In the genomic region with DNA sequence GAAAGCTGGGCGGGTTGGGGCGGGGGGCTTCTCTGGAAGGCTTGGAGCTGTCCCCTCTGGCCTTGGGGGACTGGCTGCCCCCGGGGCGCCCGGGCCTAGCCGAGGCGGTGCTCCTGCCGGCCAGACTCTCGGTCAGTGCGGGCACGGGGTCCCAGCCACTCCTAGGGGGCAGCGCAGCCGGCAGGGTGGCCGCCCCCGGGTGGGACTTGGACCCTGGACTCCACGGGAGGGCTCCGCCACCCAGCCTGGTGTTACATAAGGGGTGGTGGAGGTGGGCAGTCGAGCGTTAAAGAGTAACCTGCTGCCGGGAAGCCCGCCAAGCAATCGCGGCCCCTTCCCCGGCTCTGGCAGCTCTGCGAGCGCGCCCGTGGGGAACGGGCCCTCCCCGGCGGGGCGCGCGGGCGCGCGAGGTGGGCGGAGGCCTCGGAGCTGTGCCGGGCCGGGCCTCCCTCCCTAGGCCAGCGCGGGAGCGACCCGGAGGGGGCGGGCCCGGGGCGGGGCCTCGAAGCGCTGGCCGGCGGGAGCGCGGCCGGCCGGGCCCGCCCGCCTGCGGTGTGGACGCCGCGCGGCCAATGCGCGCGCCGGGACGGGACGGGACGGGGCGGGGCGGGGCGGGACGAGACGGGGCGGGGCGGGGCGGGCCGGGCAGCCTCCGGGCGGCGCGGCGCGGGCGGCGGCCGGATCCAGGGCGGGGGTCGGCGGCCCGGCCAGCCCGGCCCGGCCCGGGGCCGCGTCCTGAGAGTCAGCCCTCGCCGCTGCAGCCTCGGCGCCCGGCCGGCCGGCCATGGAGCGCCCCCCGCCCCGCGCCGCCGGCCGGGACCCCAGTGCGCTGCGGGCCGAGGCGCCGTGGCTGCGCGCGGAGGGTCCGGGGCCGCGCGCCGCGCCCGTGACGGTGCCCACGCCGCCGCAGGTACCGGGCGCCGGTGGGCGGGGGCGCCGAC, we compare ENCODE assay signal across 8 cellular contexts. TPM values are rescaled to one million over a fixed set of nuclear protein-coding genes. Genes with fewer than 3 reads are reported as not detected.
DNase-seq lines count a peak whose midpoint lies in the region; ATAC-seq and TF ChIP-seq lines count a peak whose summit lies in the region.

A gene with protein sequence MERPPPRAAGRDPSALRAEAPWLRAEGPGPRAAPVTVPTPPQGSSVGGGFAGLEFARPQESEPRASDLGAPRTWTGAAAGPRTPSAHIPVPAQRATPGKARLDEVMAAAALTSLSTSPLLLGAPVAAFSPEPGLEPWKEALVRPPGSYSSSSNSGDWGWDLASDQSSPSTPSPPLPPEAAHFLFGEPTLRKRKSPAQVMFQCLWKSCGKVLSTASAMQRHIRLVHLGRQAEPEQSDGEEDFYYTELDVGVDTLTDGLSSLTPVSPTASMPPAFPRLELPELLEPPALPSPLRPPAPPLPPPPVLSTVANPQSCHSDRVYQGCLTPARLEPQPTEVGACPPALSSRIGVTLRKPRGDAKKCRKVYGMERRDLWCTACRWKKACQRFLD (plus strand): TSS at position 648 of the 941 bp plus-strand sequence. CDS start 137 bp downstream, at position 785.

- peaks cover 43% of the 10 kb centered on the region for H3K4me1 ChIP-seq in body of pancreas
- peaks cover 31% of the 10 kb centered on the region for H3K4me1 ChIP-seq in hepatocyte (ENCODE audit: insufficient read depth)
- H3K4me1 ChIP-seq in psoas muscle = peaks cover 15% of the 10 kb centered on the region

- H3K36me3 ChIP-seq in body of pancreas (replicated peaks in 1 of 2; ENCODE audit: insufficient read depth in 1 of 2, low read depth in 2 of 2) (peaks cover 0 to 2% of the 10 kb centered on the region in 2 donors), hepatocyte (replicated peaks; ENCODE audit: insufficient read depth, low read depth) (no peaks in the 10 kb centered on the region), psoas muscle (ENCODE audit: insufficient read depth in 1 of 2, low read depth in 1 of 2) (peaks cover 0 to 41% of the 10 kb centered on the region in 2 donors)

- H3K27ac ChIP-seq in body of pancreas = peak within 1 kb of the TSS; percentile 85 to 96 (median 89)
- H3K27ac ChIP-seq in hepatocyte = peak within 1 kb of the TSS; percentile 98
- peak within 1 kb of the TSS; percentile 95 for H3K27ac ChIP-seq in psoas muscle

- H3K79me2 ChIP-seq in hepatocyte = peaks cover 6% of the 10 kb centered on the region

- no peaks in the 10 kb centered on the region for H3K36me3 Mint-ChIP-seq in T-helper 17 cell (ENCODE audit: low read depth)

- no peaks in the 10 kb centered on the region for H3K27me3 Mint-ChIP-seq in T-helper 17 cell

- peak in 2 of 3 donors; percentile 14 to 15 for TF ChIP-seq POLR2A in body of pancreas (IDR thresholded peaks at IDR 0.05)

- H3K27ac Mint-ChIP-seq in T-helper 17 cell = peak within 1 kb of the TSS; percentile 39

- ATAC-seq in GM21825 (IDR thresholded peaks at IDR 0.05; ENCODE audit: unreplicated experiment) (peak; percentile 43), T-helper 17 cell (peak; percentile 38), body of pancreas (peak; percentile 77), psoas muscle (peak; percentile 68 to 77 (median 70))

- H3K9me3 ChIP-seq in T-helper 17 cell (ENCODE audit: control insufficient read depth, low read length, poor library complexity, severe bottlenecking) (no peaks in the 10 kb centered on the region), body of pancreas (no peaks in the 10 kb centered on the region), hepatocyte (ENCODE audit: low read depth) (no peaks in the 10 kb centered on the region), psoas muscle (no peaks in the 10 kb centered on the region)

- H2AFZ ChIP-seq in hepatocyte = peak within 1 kb of the TSS; percentile 76

- TF ChIP-seq CTCF in body of pancreas (IDR thresholded peaks at IDR 0.05) = no peak
- TF ChIP-seq CTCF in hepatocyte (IDR thresholded peaks at IDR 0.05; ENCODE audit: poor library complexity) = no peak
- TF ChIP-seq CTCF in psoas muscle (IDR thresholded peaks at IDR 0.05) = no peak

- peak within 1 kb of the TSS; percentile 92 for H3K4me3 Mint-ChIP-seq in T-helper 17 cell

- DNase-seq in DMS79 treated with DMSO at 0.1 percent for 48 hours (lab: John Stamatoyannopoulos, UW) (peak; percentile 38), MV-4-11 (lab: John Stamatoyannopoulos, UW) (peak; percentile 62), T-helper 17 cell (peak; percentile 55 to 79 (median 68)), body of pancreas (peak; percentile 78 to 87 (median 82)), hepatocyte (ENCODE audit: low spot score) (peak; percentile 96), psoas muscle (peak; percentile 86 to 91), NCI-H2107 treated with DMSO at 0.1 percent for 48 hours (lab: John Stamatoyannopoulos, UW; ENCODE audit: unreplicated experiment) (no peak)

- H3K9me2 ChIP-seq in hepatocyte (replicated peaks; ENCODE audit: insufficient read depth) = no peaks in the 10 kb centered on the region

- H3K27me3 ChIP-seq in body of pancreas (no peaks in the 10 kb centered on the region), hepatocyte (no peaks in the 10 kb centered on the region), psoas muscle (ENCODE audit: insufficient read depth in 3 of 3, low read length in 2 of 3) (no peaks in the 10 kb centered on the region)

- H3K4me1 Mint-ChIP-seq in T-helper 17 cell = peaks cover 12% of the 10 kb centered on the region

- intact Hi-C loops in body of pancreas (cut with DNase I) = loop anchor here (5.0 to 10.0 kb wide), 2 partner anchors 37 to 85 kb away; a partner anchor contains a TSS
- intact Hi-C loops in psoas muscle (cut with DNase I) = loop anchor here (2.0 to 5.0 kb wide), 2 partner anchors 31 to 37 kb away; a partner anchor contains a TSS

- WGBS in body of pancreas, 2 donors = 0 to 1% methylated on average over 4 to 48 of the region's 136 CpGs
- WGBS in hepatocyte (ENCODE audit: low lambda C conversion rate, missing lambda C conversion rate) = 1% methylated on average over 15 of the region's 136 CpGs
- 0 to 1% (median 1%) methylated on average over 25 to 132 of the region's 136 CpGs for WGBS in psoas muscle, 3 donors

- no peaks in the 10 kb centered on the region for H4K20me1 ChIP-seq in hepatocyte (ENCODE audit: insufficient read depth, poor library complexity, severe bottlenecking)

- H3K4me3 ChIP-seq in body of pancreas = peak within 1 kb of the TSS; percentile 14 to 27
- peak within 1 kb of the TSS; percentile 64 for H3K4me3 ChIP-seq in hepatocyte
- H3K4me3 ChIP-seq in psoas muscle = peak within 1 kb of the TSS; percentile 79

- peak within 1 kb of the TSS; percentile 99 for H3K4me2 ChIP-seq in hepatocyte

RNA-seq across cellular contexts. Expression of the gene that starts here (rescaled TPM):
- total RNA-seq in T-helper 17 cell (100 to 1,000 TPM in 1 of 2 donors, 10 to 100 TPM in 1; 98.1 to 103 TPM), body of pancreas (10 to 100 TPM; 30.9 to 69.5 TPM), hepatocyte (43.9 and 59.4 TPM in 2 replicates), psoas muscle (10 to 100 TPM; 40.2 to 79.1 (median 54.7) TPM)
- polyA plus RNA-seq in hepatocyte (50.4 and 53.6 TPM in 2 replicates), psoas muscle (10 to 100 TPM; 27.1 to 45.5 (median 43.7) TPM)

Comparison
In these comparisons a context has a peak if more than half of its experiments do, and no peak if none do; other contexts are left out.
1. H3K4me3 ChIP-seq: peak in every context shown above with its lines; median percentile 79 in psoas muscle; 64 in hepatocyte; 20 in body of pancreas.